ENCODE assay signal across 11 cellular contexts in the genomic region with DNA sequence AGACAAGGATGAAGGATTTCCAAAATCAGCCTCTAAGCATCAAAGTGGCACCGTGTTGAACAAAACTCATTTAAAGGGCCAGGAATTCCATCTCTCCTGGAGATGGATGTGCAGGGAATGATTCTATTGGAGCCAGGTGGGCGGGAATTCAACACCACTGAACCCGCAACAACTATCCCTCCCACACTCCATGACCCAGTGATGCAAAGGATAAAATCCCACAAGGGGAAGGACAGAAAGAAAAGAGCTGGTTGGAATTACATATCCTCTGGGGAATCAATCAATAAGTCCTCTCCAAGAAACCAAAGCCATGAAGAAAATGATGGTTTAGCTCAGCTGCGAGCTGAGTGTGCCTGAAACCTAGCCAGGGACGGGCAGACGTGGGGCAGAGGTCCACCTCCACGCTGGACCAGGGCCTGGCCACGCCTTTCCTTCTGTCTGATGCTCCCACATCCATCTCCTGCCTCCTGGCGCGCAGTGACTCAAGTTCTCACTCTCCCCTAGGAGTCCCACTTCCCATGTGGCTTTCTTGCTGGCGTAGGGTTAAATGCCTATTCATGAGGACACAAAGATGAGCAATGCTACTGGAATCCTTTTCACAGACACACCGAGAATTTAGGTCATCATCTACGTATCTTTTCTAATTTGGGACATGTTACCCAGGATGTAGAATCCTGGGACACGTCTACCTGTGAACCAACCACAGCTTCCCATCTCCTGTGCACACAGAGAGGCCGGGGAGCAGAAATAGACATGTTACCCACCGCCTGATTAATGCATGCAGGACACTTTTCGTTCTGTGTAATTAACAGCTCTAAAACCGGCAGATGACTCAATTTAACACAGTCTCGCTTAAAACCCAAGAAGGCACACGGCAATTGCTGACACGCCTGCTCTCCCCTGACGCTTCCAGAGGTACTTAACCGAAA. TPM values are rescaled to one million over a fixed set of nuclear protein-coding genes. Genes with fewer than 3 reads are reported as not detected.
A peak's percentile ranks its signal among the peaks of the same experiment; 100 is the strongest.
DNase-seq lines count a peak whose midpoint lies in the region; FAIRE-seq and TF ChIP-seq lines count a peak whose summit lies in the region.
"Had no signal": no experiment of that assay in that cellular context is flagged by ENCODE, and none has a peak within 500 bp of the region (broad histone marks: within the 10 kb centered on the region; RNA-seq: fewer than 3 reads in every experiment).

No MANE protein-coding gene starts in this region.

- no peak overlapping the region for H3K9ac ChIP-seq in MM.1S (ENCODE audit: low read length)

- H3K4me2 ChIP-seq in MM.1S (ENCODE audit: low read depth, low read length): no peak overlapping the region

- H3F3A ChIP-seq in MM.1S (ENCODE audit: insufficient read depth, low read length): no peaks in the 10 kb centered on the region

- H3K4me3 Mint-ChIP-seq in activated naive CD4-positive, alpha-beta T cell treated with anti-CD3 and anti-CD28 coated beads, Interleukin-2, amount 10 ng/mL, durations not matched to agents 7 days and 5 days: no peak overlapping the region
- no peak overlapping the region for H3K4me3 Mint-ChIP-seq in activated naive CD4-positive, alpha-beta T cell treated with anti-CD3 and anti-CD28 coated beads for 36 hours

- CTCF ChIA-PET in activated naive CD4-positive, alpha-beta T cell treated with anti-CD3 and anti-CD28 coated beads, Interleukin-2, amount 10 ng/mL, durations not matched to agents 7 days and 5 days (lab: Charles Lee): no interaction called here
- CTCF ChIA-PET in activated naive CD4-positive, alpha-beta T cell treated with anti-CD3 and anti-CD28 coated beads for 36 hours (lab: Charles Lee): interaction anchor here (0.5 to 0.9 kb wide), 3 partner anchors 40 to 364 kb away, joined by 3 read pairs; no protein-coding TSS in a partner anchor

- TF ChIP-seq CTCF in adrenal gland (IDR thresholded peaks at IDR 0.05) (no peak), MM.1S (IDR thresholded peaks at IDR 0.05; ENCODE audit: low read length) (no peak)

- H3K9me3 Mint-ChIP-seq in activated naive CD4-positive, alpha-beta T cell treated with anti-CD3 and anti-CD28 coated beads, Interleukin-2, amount 10 ng/mL, durations not matched to agents 7 days and 5 days: no peaks in the 10 kb centered on the region
- no peaks in the 10 kb centered on the region for H3K9me3 Mint-ChIP-seq in activated naive CD4-positive, alpha-beta T cell treated with anti-CD3 and anti-CD28 coated beads for 36 hours

- WGBS in adrenal gland, 4 donors: 58 to 78% (median 67%) methylated on average over 18 to 23 of the region's 23 CpGs

- peak overlapping the region; percentile 34 for H3K27ac Mint-ChIP-seq in activated naive CD4-positive, alpha-beta T cell treated with anti-CD3 and anti-CD28 coated beads, Interleukin-2, amount 10 ng/mL, durations not matched to agents 7 days and 5 days
- no peak overlapping the region for H3K27ac Mint-ChIP-seq in activated naive CD4-positive, alpha-beta T cell treated with anti-CD3 and anti-CD28 coated beads for 36 hours

- H3K9me2 ChIP-seq in MM.1S (replicated peaks; ENCODE audit: insufficient read depth, low read length): no peaks in the 10 kb centered on the region

- peak; percentile 74 for FAIRE-seq in urothelium cell line (lab: Jason Lieb, UNC)
- FAIRE-seq: H1 had no signal

- peaks cover 0 to 14% of the 10 kb centered on the region in 2 donors for H3K4me1 ChIP-seq in adrenal gland (replicated peaks in 1 of 2)
- no peaks in the 10 kb centered on the region for H3K4me1 ChIP-seq in MM.1S (ENCODE audit: low read length)
- H3K4me1 ChIP-seq: testis had no signal

- H2AFZ ChIP-seq in MM.1S (ENCODE audit: low read length): no peak overlapping the region

- intact Hi-C loops in activated naive CD4-positive, alpha-beta T cell treated with anti-CD3 and anti-CD28 coated beads for 36 hours (cut with micrococcal nuclease): no loop called here
- intact Hi-C loops in adrenal gland (cut with DNase I): no loop called here

- DNase-seq in activated naive CD4-positive, alpha-beta T cell treated with anti-CD3 and anti-CD28 coated beads, Interleukin-2, amount 10 ng/mL, durations not matched to agents 7 days and 5 days: no peak
- no peak for DNase-seq in activated naive CD4-positive, alpha-beta T cell treated with anti-CD3 and anti-CD28 coated beads for 36 hours
- DNase-seq in adrenal gland (peak in 6 of 7 donors; percentile 43 to 72 (median 57)), inferior parietal cortex (ENCODE audit: extremely low spot score) (peak; percentile 29), urothelium cell line (ENCODE audit: low spot score) (peak; percentile 92), activated gamma-delta T cell treated with Interleukin-2 at 50 U/mL for 16 hours (no peak), MM.1S (no peak)
- no peak for DNase-seq in stimulated activated CD4-positive, alpha-beta T cell treated with anti-CD3 and anti-CD28 coated beads, Interleukin-4, amount 100 ng/mL, for 1 hour
- DNase-seq: BE2C, testis had no signal

- no peak overlapping the region for H3K4me3 ChIP-seq in adrenal gland
- no peak overlapping the region for H3K4me3 ChIP-seq in MM.1S (ENCODE audit: low read length)
- H3K4me3 ChIP-seq: testis had no signal

- no peak for TF ChIP-seq POLR2A in adrenal gland (IDR thresholded peaks at IDR 0.05)

- H3K36me3 Mint-ChIP-seq in activated naive CD4-positive, alpha-beta T cell treated with anti-CD3 and anti-CD28 coated beads, Interleukin-2, amount 10 ng/mL, durations not matched to agents 7 days and 5 days: no peaks in the 10 kb centered on the region
- peaks cover 13% of the 10 kb centered on the region for H3K36me3 Mint-ChIP-seq in activated naive CD4-positive, alpha-beta T cell treated with anti-CD3 and anti-CD28 coated beads for 36 hours (ENCODE audit: low read depth)

- H3K27me3 Mint-ChIP-seq in activated naive CD4-positive, alpha-beta T cell treated with anti-CD3 and anti-CD28 coated beads, Interleukin-2, amount 10 ng/mL, durations not matched to agents 7 days and 5 days: no peaks in the 10 kb centered on the region
- no peaks in the 10 kb centered on the region for H3K27me3 Mint-ChIP-seq in activated naive CD4-positive, alpha-beta T cell treated with anti-CD3 and anti-CD28 coated beads for 36 hours (ENCODE audit: low read depth)

- peaks cover 7% of the 10 kb centered on the region for H3K4me1 Mint-ChIP-seq in activated naive CD4-positive, alpha-beta T cell treated with anti-CD3 and anti-CD28 coated beads, Interleukin-2, amount 10 ng/mL, durations not matched to agents 7 days and 5 days
- no peaks in the 10 kb centered on the region for H3K4me1 Mint-ChIP-seq in activated naive CD4-positive, alpha-beta T cell treated with anti-CD3 and anti-CD28 coated beads for 36 hours (ENCODE audit: low read depth)

- no peaks in the 10 kb centered on the region for H3K79me2 ChIP-seq in MM.1S (ENCODE audit: low read length)

- H3K9me3 ChIP-seq in adrenal gland (replicated peaks in 1 of 3) (no peaks in the 10 kb centered on the region), MM.1S (replicated peaks; ENCODE audit: insufficient read depth, low read length) (no peaks in the 10 kb centered on the region)
- H3K9me3 ChIP-seq: BE2C, testis had no signal

- no peaks in the 10 kb centered on the region for H3K27me3 ChIP-seq in adrenal gland
- H3K27me3 ChIP-seq in MM.1S (replicated peaks; ENCODE audit: insufficient read depth, low read length): no peaks in the 10 kb centered on the region
- H3K27me3 ChIP-seq: BE2C, testis had no signal

- H3K36me3 ChIP-seq in adrenal gland (replicated peaks in 1 of 2): no peaks in the 10 kb centered on the region
- H3K36me3 ChIP-seq in MM.1S (replicated peaks; ENCODE audit: insufficient read depth, low read length): no peaks in the 10 kb centered on the region

- H3K27ac ChIP-seq in adrenal gland (peak overlapping the region in 2 of 5 donors; percentile 34 to 80), MM.1S (ENCODE audit: low read length) (no peak overlapping the region)
- H3K27ac ChIP-seq: testis had no signal

- H4K20me1 ChIP-seq in MM.1S (ENCODE audit: insufficient read depth, low read length): no peaks in the 10 kb centered on the region

RNA-seq across cellular contexts. Expression of gene PEPD, which starts 48.6 kb away (rescaled TPM):
- total RNA-seq in activated naive CD4-positive, alpha-beta T cell treated with anti-CD3 and anti-CD28 coated beads for 36 hours: 10 to 100 TPM; 31.9 to 35.8 TPM
- 100 to 1,000 TPM in 6 of 8 donors, 10 to 100 TPM in 2; 82.6 to 311 (median 140) TPM for total RNA-seq in adrenal gland
- polyA plus RNA-seq in adrenal gland: 100 to 1,000 TPM in 1 of 3 donors, 10 to 100 TPM in 2; 41.7 to 118 (median 68.1) TPM

Comparison
In these comparisons a context has a peak if more than half of its experiments do, and no peak if none do; other contexts are left out.
1. DNase-seq: peak in adrenal gland (6 of 7), inferior parietal cortex (single experiment) and urothelium cell line (single experiment); none in activated naive CD4-positive, alpha-beta T cell treated with anti-CD3 and anti-CD28 coated beads, Interleukin-2, amount 10 ng/mL, durations not matched to agents 7 days and 5 days (single experiment), activated naive CD4-positive, alpha-beta T cell treated with anti-CD3 and anti-CD28 coated beads for 36 hours (single experiment), stimulated activated CD4-positive, alpha-beta T cell treated with anti-CD3 and anti-CD28 coated beads, Interleukin-4, amount 100 ng/mL, for 1 hour (single experiment), activated gamma-delta T cell treated with Interleukin-2 at 50 U/mL for 16 hours (single experiment) and MM.1S (single experiment).